12 cellular contexts compared by ENCODE assay signal in the genomic region with DNA sequence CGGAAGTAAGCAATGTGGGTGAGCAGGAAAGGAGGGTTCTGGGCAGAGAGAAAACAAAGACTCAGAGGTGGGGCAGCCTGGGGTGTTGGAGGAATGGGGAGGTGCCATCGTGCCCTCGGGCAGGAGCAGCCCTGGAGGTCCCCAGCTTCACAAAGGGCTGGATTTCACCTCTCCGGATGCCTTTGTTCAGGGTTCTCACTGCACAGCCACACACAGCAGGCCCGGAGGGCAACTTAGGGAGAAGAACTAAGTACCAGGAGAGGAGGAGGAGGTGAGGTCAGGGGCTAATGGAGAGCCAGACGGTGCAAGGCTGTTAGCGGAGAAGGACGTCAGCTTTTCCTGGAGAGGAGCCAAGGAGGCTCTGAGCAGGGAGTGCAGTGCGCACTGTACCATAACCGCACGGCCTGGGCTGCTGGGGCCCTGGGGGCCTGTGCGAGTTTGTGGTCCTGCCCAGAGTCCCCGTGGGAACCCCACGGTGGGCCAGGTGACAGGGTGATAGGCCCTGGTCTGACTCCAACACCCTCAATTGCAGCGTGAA. TPM values are rescaled to one million over a fixed set of nuclear protein-coding genes. Genes with fewer than 3 reads are reported as not detected.
A peak's percentile ranks its signal among the peaks of the same experiment; 100 is the strongest.
DNase-seq lines count a peak whose midpoint lies in the region; ATAC-seq lines count a peak whose summit lies in the region.
"Had no signal": no experiment of that assay in that cellular context is flagged by ENCODE, and none has a peak within 500 bp of the region (broad histone marks: within the 10 kb centered on the region; RNA-seq: fewer than 3 reads in every experiment).

No MANE protein-coding gene starts in this region.

- H3K9me3 Mint-ChIP-seq in naive thymus-derived CD8-positive, alpha-beta T cell: no peaks in the 10 kb centered on the region

- peaks cover 0 to 26% (median 10%) of the 10 kb centered on the region in 11 experiments; a peak in 9 of 22 replicates for H3K9me3 ChIP-seq in BLaER1 treated with 17β-estradiol and CSF1 and Interleukin-3, amounts not matched to agents 10 nM and 100 nM (replicated peaks in 1 of 11)
- H3K9me3 ChIP-seq: mucosa of descending colon, SJCRH30 had no signal

- H3K36me3 Mint-ChIP-seq in naive thymus-derived CD8-positive, alpha-beta T cell: peaks cover 0 to 59% (median 0%) of the 10 kb centered on the region in 3 donors

- H4K20me1 ChIP-seq in BLaER1 treated with 17β-estradiol and CSF1 and Interleukin-3, amounts not matched to agents 10 nM and 100 nM: peaks cover 4 to 72% (median 25%) of the 10 kb centered on the region in 11 experiments; a peak in 15 of 22 replicates

- H3K27ac ChIP-seq in BLaER1 treated with 17β-estradiol and CSF1 and Interleukin-3, amounts not matched to agents 10 nM and 100 nM: peak overlapping the region in 6 of 11 experiments; percentile 4 to 47 (median 20); a peak in 7 of 22 replicates
- H3K27ac ChIP-seq: SJCRH30 had no signal

- H3K9ac ChIP-seq in BLaER1 treated with 17β-estradiol and CSF1 and Interleukin-3, amounts not matched to agents 10 nM and 100 nM: peak overlapping the region in 2 of 11 experiments; percentile 13 to 20; a peak in 4 of 22 replicates

- peak overlapping the region in 8 of 10 donors; percentile 24 to 89 (median 52) for H3K27ac Mint-ChIP-seq in naive thymus-derived CD8-positive, alpha-beta T cell

- in situ Hi-C loops in KBM-7 (cut with MboI; ENCODE audit: low pct_unique_long_range_greater_than_20kb, low sequenced_read_pairs): no loop called here

- peak overlapping the region; percentile 47 to 100 (median 98) for H3K4me2 ChIP-seq in BLaER1 treated with 17β-estradiol and CSF1 and Interleukin-3, amounts not matched to agents 10 nM and 100 nM

- no peak for ATAC-seq in naive thymus-derived CD8-positive, alpha-beta T cell
- ATAC-seq in GM21526 (IDR thresholded peaks at IDR 0.05; ENCODE audit: low FRiP score, unreplicated experiment): no peak
- ATAC-seq: mucosa of descending colon had no signal

- H3K27me3 ChIP-seq in BLaER1 treated with 17β-estradiol and CSF1 and Interleukin-3, amounts not matched to agents 10 nM and 100 nM: no peaks in the 10 kb centered on the region
- no peaks in the 10 kb centered on the region for H3K27me3 ChIP-seq in H7 (ENCODE audit: control insufficient read depth, insufficient read depth, low read length)
- H3K27me3 ChIP-seq: SJCRH30 had no signal

- POLR2A ChIA-PET in naive thymus-derived CD8-positive, alpha-beta T cell (lab: Charles Lee): interaction anchor here (1.1 to 3.5 kb wide), 2 partner anchors 8 kb away, joined by 4 to 20 read pairs; no protein-coding TSS in a partner anchor

- DNase-seq in H7 (peak; percentile 28), amniotic epithelial cell (ENCODE audit: low read depth) (peak; percentile 64), medulla oblongata (ENCODE audit: extremely low spot score) (no peak), KBM-7 (no peak)
- no peak for DNase-seq in naive thymus-derived CD8-positive, alpha-beta T cell
- DNase-seq: activated effector memory CD4-positive, alpha-beta T cell treated with anti-CD3 and anti-CD28 coated beads, Interleukin-2, amount 50 U/mL, for 16 hours; NCI-H526; SJCRH30 had no signal

- no peaks in the 10 kb centered on the region for H3K27me3 Mint-ChIP-seq in naive thymus-derived CD8-positive, alpha-beta T cell

- 0 out of 20 replicates have a peak overlapping the region, but pooled peaks of 1 of the 10 experiments have one; percentile 29 for H3K4me3 ChIP-seq in BLaER1 treated with 17β-estradiol and CSF1 and Interleukin-3, amounts not matched to agents 10 nM and 100 nM
- no peak overlapping the region for H3K4me3 ChIP-seq in H7 (ENCODE audit: insufficient read depth, low read depth, low read length)
- H3K4me3 ChIP-seq: mucosa of descending colon, SJCRH30 had no signal

- peaks cover 22 to 53% (median 34%) of the 10 kb centered on the region in 4 donors for H3K4me1 Mint-ChIP-seq in naive thymus-derived CD8-positive, alpha-beta T cell

- H3K36me3 ChIP-seq in BLaER1 treated with 17β-estradiol and CSF1 and Interleukin-3, amounts not matched to agents 10 nM and 100 nM: peaks cover 63 to 73% (median 70%) of the 10 kb centered on the region in 11 experiments
- H3K36me3 ChIP-seq in H7 (replicated peaks; ENCODE audit: control insufficient read depth, insufficient read depth, low read length): peaks cover 9% of the 10 kb centered on the region
- H3K36me3 ChIP-seq: SJCRH30 had no signal

- peaks cover 53 to 97% (median 65%) of the 10 kb centered on the region in 10 experiments for H3K4me1 ChIP-seq in BLaER1 treated with 17β-estradiol and CSF1 and Interleukin-3, amounts not matched to agents 10 nM and 100 nM
- H3K4me1 ChIP-seq: SJCRH30 had no signal

- no peak overlapping the region for H3K4me3 Mint-ChIP-seq in naive thymus-derived CD8-positive, alpha-beta T cell

RNA-seq across cellular contexts. Expression of gene ARRB2, which starts 9.3 kb away (rescaled TPM):
- total RNA-seq in H7 (2014; rRNA removed; shearing (Covaris generic)): 28.5 and 40.2 TPM in 2 replicates
- total RNA-seq in naive thymus-derived CD8-positive, alpha-beta T cell: 100 to 1,000 TPM; 402 to 413 TPM
- 10 to 100 TPM; 47.0 to 60.5 (median 49.4) TPM for polyA plus RNA-seq in naive thymus-derived CD8-positive, alpha-beta T cell

RNA-seq across cellular contexts. Expression of gene MED11, which starts 11.5 kb away (rescaled TPM):
- total RNA-seq in H7 (2014; rRNA removed; shearing (Covaris generic)): 24.8 and 27.9 TPM in 2 replicates
- total RNA-seq in naive thymus-derived CD8-positive, alpha-beta T cell: 10 to 100 TPM; 31.1 to 32.7 TPM
- polyA plus RNA-seq in naive thymus-derived CD8-positive, alpha-beta T cell: 10 to 100 TPM; 37.2 to 81.1 (median 38.9) TPM

RNA-seq across cellular contexts. Expression of gene PELP1, which starts 15.8 kb away (rescaled TPM):
- 73.8 and 77.2 TPM in 2 replicates for total RNA-seq in H7 (2014; rRNA removed; shearing (Covaris generic))
- 10 to 100 TPM; 70.6 to 71.3 TPM for total RNA-seq in naive thymus-derived CD8-positive, alpha-beta T cell
- 10 to 100 TPM in 2 of 3 donors, 1 to 10 TPM in 1; 8.9 to 13.3 (median 12.1) TPM for polyA plus RNA-seq in naive thymus-derived CD8-positive, alpha-beta T cell

RNA-seq across cellular contexts. Expression of gene ZMYND15, which starts 19.9 kb away (rescaled TPM):
- 0.17 TPM in 1 of 2 replicates, not detected in the other for total RNA-seq in H7 (2014; rRNA removed; shearing (Covaris generic))
- under 1 TPM; 0.38 to 0.47 TPM for total RNA-seq in naive thymus-derived CD8-positive, alpha-beta T cell
- polyA plus RNA-seq in naive thymus-derived CD8-positive, alpha-beta T cell: under 1 TPM in 1 of 3 donors, not detected in 2; 0.10 TPM
- total RNA-seq: SJCRH30, temporal lobe had no signal

RNA-seq across cellular contexts. Expression of gene CXCL16, which starts 20.0 kb away (rescaled TPM):
- total RNA-seq in H7 (2014; rRNA removed; shearing (Covaris generic)): 0.42 and 2.0 TPM in 2 replicates
- 1 to 10 TPM; 5.5 to 5.6 TPM for total RNA-seq in naive thymus-derived CD8-positive, alpha-beta T cell
- polyA plus RNA-seq in naive thymus-derived CD8-positive, alpha-beta T cell: 1 to 10 TPM; 2.2 to 5.9 (median 2.5) TPM
- total RNA-seq: SJCRH30 had no signal

Comparison
In these comparisons a context has a peak if more than half of its experiments do, and no peak if none do; other contexts are left out.
1. DNase-seq: peak in H7 (single experiment) and amniotic epithelial cell (single experiment); none in naive thymus-derived CD8-positive, alpha-beta T cell (0 of 10), medulla oblongata (single experiment) and KBM-7 (single experiment).